In genomic region chr6:43020847-43021246, GRCh38 we compare ENCODE assay signal across 1 cellular context.
TF ChIP-seq lines count a peak whose summit lies in the region.

No MANE protein-coding gene starts in this region.

TF ChIP-seq in GM12878, 131 proteins besides CTCF, POLR2A, EP300 and RAD21:
- no peak for TF ChIP-seq BMI1 (IDR thresholded peaks at IDR 0.05; ENCODE audit: borderline replicate concordance)
- TF ChIP-seq BCL11A (IDR thresholded peaks at IDR 0.05; ENCODE audit: low read depth, low read length), result no peak
- TF ChIP-seq SUPT20H (IDR thresholded peaks at IDR 0.05; ENCODE audit: borderline replicate concordance, control insufficient read depth, low read depth, low read length), result no peak
- TF ChIP-seq, protein P1, sequence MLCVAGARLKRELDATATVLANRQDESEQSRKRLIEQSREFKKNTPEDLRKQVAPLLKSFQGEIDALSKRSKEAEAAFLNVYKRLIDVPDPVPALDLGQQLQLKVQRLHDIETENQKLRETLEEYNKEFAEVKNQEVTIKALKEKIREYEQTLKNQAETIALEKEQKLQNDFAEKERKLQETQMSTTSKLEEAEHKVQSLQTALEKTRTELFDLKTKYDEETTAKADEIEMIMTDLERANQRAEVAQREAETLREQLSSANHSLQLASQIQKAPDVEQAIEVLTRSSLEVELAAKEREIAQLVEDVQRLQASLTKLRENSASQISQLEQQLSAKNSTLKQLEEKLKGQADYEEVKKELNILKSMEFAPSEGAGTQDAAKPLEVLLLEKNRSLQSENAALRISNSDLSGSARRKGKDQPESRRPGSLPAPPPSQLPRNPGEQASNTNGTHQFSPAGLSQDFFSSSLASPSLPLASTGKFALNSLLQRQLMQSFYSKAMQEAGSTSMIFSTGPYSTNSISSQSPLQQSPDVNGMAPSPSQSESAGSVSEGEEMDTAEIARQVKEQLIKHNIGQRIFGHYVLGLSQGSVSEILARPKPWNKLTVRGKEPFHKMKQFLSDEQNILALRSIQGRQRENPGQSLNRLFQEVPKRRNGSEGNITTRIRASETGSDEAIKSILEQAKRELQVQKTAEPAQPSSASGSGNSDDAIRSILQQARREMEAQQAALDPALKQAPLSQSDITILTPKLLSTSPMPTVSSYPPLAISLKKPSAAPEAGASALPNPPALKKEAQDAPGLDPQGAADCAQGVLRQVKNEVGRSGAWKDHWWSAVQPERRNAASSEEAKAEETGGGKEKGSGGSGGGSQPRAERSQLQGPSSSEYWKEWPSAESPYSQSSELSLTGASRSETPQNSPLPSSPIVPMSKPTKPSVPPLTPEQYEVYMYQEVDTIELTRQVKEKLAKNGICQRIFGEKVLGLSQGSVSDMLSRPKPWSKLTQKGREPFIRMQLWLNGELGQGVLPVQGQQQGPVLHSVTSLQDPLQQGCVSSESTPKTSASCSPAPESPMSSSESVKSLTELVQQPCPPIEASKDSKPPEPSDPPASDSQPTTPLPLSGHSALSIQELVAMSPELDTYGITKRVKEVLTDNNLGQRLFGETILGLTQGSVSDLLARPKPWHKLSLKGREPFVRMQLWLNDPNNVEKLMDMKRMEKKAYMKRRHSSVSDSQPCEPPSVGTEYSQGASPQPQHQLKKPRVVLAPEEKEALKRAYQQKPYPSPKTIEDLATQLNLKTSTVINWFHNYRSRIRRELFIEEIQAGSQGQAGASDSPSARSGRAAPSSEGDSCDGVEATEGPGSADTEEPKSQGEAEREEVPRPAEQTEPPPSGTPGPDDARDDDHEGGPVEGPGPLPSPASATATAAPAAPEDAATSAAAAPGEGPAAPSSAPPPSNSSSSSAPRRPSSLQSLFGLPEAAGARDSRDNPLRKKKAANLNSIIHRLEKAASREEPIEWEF (IDR thresholded peaks at IDR 0.05; ENCODE audit: insufficient replicate concordance, low read depth, low read length), result no peak
- TF ChIP-seq TCF7 (IDR thresholded peaks at IDR 0.05; ENCODE audit: borderline replicate concordance), result no peak
- no peak for TF ChIP-seq POLR2AphosphoS2 (IDR thresholded peaks at IDR 0.05; ENCODE audit: low read depth, low read length)
- TF ChIP-seq SREBF2 (IDR thresholded peaks at IDR 0.05; ENCODE audit: low read length), result no peak
- TF ChIP-seq IKZF1 (conservative IDR thresholded peaks at IDR 0.05), result no peak
- TF ChIP-seq ZNF384 (IDR thresholded peaks at IDR 0.05; ENCODE audit: borderline replicate concordance, low read depth, low read length), result no peak
- no peak for TF ChIP-seq EED (IDR thresholded peaks at IDR 0.05; ENCODE audit: low read depth)
- no peak for TF ChIP-seq SIN3A (IDR thresholded peaks at IDR 0.05; ENCODE audit: low read depth, low read length)
- no peak for TF ChIP-seq KDM1A (IDR thresholded peaks at IDR 0.05; ENCODE audit: borderline replicate concordance)
